Comparison of ENCODE assay signal across 8 cellular contexts in genomic region chr3:122101646-122102045, GRCh38. TPM values are rescaled to one million over a fixed set of nuclear protein-coding genes. Genes with fewer than 3 reads are reported as not detected.
A peak's percentile ranks its signal among the peaks of the same experiment; 100 is the strongest.
DNase-seq lines count a peak whose midpoint lies in the region; ATAC-seq and TF ChIP-seq lines count a peak whose summit lies in the region.

No MANE protein-coding gene starts in this region.

- H3K9me3 Mint-ChIP-seq in T-helper 1 cell treated with Interleukin-12 subunit alpha and Interleukin-12 subunit beta and Interleukin-4 antibody, amounts not matched to agents 30 μg/mL and 1 μg/mL, for 36 hours, result no peaks in the 10 kb centered on the region

- no peaks in the 10 kb centered on the region for H3K36me3 Mint-ChIP-seq in T-helper 1 cell treated with Interleukin-12 subunit alpha and Interleukin-12 subunit beta and Interleukin-4 antibody, amounts not matched to agents 30 μg/mL and 1 μg/mL, for 36 hours (ENCODE audit: low read depth)

- no peaks in the 10 kb centered on the region for H3K27me3 Mint-ChIP-seq in T-helper 1 cell treated with Interleukin-12 subunit alpha and Interleukin-12 subunit beta and Interleukin-4 antibody, amounts not matched to agents 30 μg/mL and 1 μg/mL, for 36 hours (ENCODE audit: low read depth)

- H3K9me3 ChIP-seq in AG04450 (ENCODE audit: control insufficient read depth, insufficient read depth, low read length), result no peaks in the 10 kb centered on the region

- ATAC-seq in HG02870 (IDR thresholded peaks at IDR 0.05; ENCODE audit: unreplicated experiment), result peak; percentile 34

- POLR2A ChIA-PET in AG04450 (lab: Yijun Ruan, JAX), result no interaction called here

- H3K27ac Mint-ChIP-seq in T-helper 1 cell treated with Interleukin-12 subunit alpha and Interleukin-12 subunit beta and Interleukin-4 antibody, amounts not matched to agents 30 μg/mL and 1 μg/mL, for 36 hours, result no peak overlapping the region

- peak overlapping the region; percentile 18 for H3K4me3 Mint-ChIP-seq in T-helper 1 cell treated with Interleukin-12 subunit alpha and Interleukin-12 subunit beta and Interleukin-4 antibody, amounts not matched to agents 30 μg/mL and 1 μg/mL, for 36 hours

- H3K4me3 ChIP-seq in AG04450 (ENCODE audit: low read depth, low read length) (no peak overlapping the region), GM12864 (ENCODE audit: low read depth, low read length) (no peak overlapping the region), fibroblast of pulmonary artery (replicated peaks; ENCODE audit: low read depth, low read length) (no peak overlapping the region)

- CTCF ChIA-PET in AG04450 (lab: Charles Lee), result interaction anchor here (0.7 to 5.4 kb wide), 24 partner anchors 9 to 557 kb away, joined by 3 to 68 read pairs (median 6); partner anchors contain the start of genes FAM162A, MIX23 and POLQ

- TF ChIP-seq CTCF in AG04450 (IDR thresholded peaks at IDR 0.05; ENCODE audit: low read depth, low read length) (peak; percentile 70), GM12864 (IDR thresholded peaks at IDR 0.05; ENCODE audit: low read depth, low read length, missing control alignments) (peak; percentile 59), fibroblast of pulmonary artery (IDR thresholded peaks at IDR 0.05; ENCODE audit: low read length, missing control alignments) (peak; percentile 39)

- DNase-seq in AG04450 (ENCODE audit: low read depth, low spot score), result peak; percentile 24
- DNase-seq in GM12864 (ENCODE audit: low read depth), result no peak
- DNase-seq in NCI-H146 (lab: John Stamatoyannopoulos, UW), result peak; percentile 55
- DNase-seq in fibroblast of pulmonary artery (ENCODE audit: low read depth), result peak; percentile 49
- DNase-seq in putamen (ENCODE audit: low spot score), result peak; percentile 17
- DNase-seq in UCSD-AML1 (lab: John Stamatoyannopoulos, UW; ENCODE audit: unreplicated experiment), result no peak

- H3K27me3 ChIP-seq in AG04450 (ENCODE audit: control insufficient read depth, insufficient read depth, low read length), result peaks cover 6% of the 10 kb centered on the region

- no peak overlapping the region for H3K27ac ChIP-seq in AG04450 (ENCODE audit: low read depth, low read length)

- H3K4me1 Mint-ChIP-seq in T-helper 1 cell treated with Interleukin-12 subunit alpha and Interleukin-12 subunit beta and Interleukin-4 antibody, amounts not matched to agents 30 μg/mL and 1 μg/mL, for 36 hours (ENCODE audit: low read depth), result peaks cover 31% of the 10 kb centered on the region

RNA-seq across cellular contexts. Expression of gene CD86, which starts 46.5 kb away (rescaled TPM):
- not detected in 2 replicates for polyA plus RNA-seq in AG04450 (2011; rRNA removed)
- polyA minus RNA-seq in AG04450 (2011; rRNA and poly(A)+ RNA removed), result not detected in 2 replicates

Comparison
In these comparisons a context has a peak if more than half of its experiments do, and no peak if none do; other contexts are left out.
1. DNase-seq: peak in AG04450 (single experiment), NCI-H146 (single experiment), fibroblast of pulmonary artery (single experiment) and putamen (single experiment); none in GM12864 (single experiment) and UCSD-AML1 (single experiment).
2. Peak in every context shown above with its lines, with median percentiles within 50 percentile points of each other: CTCF ChIP-seq.